In genomic region chr5:43514471-43514815, GRCh38 we compare ENCODE assay signal across 1 cellular context.
A peak's percentile ranks its signal among the peaks of the same experiment; 100 is the strongest.
TF ChIP-seq lines count a peak whose summit lies in the region.

No MANE protein-coding gene starts in this region.

TF ChIP-seq in GM12878, 131 proteins besides CTCF, POLR2A, EP300 and RAD21:
- TF ChIP-seq ATF7 (IDR thresholded peaks at IDR 0.05; ENCODE audit: low read depth): 0 out of 2 replicates have a peak, but pooled peaks have one; percentile 40
- no peak for TF ChIP-seq E4F1 (IDR thresholded peaks at IDR 0.05; ENCODE audit: borderline replicate concordance, partially characterized antibody)
- TF ChIP-seq JUNB (IDR thresholded peaks at IDR 0.05): no peak
- TF ChIP-seq CREM (IDR thresholded peaks at IDR 0.05; ENCODE audit: low read depth): no peak
- TF ChIP-seq PML (IDR thresholded peaks at IDR 0.05; ENCODE audit: low read length): no peak
- peak; percentile 66; the same call in 1 of the 2 replicates for TF ChIP-seq ATF2 (IDR thresholded peaks at IDR 0.05; ENCODE audit: low read length)
- 0 out of 2 replicates have a peak, but pooled peaks have one; percentile 2 for TF ChIP-seq NFIC (IDR thresholded peaks at IDR 0.05; ENCODE audit: low read depth, low read length)
